Comparison of ENCODE assay signal across 13 cellular contexts in the genomic region with DNA sequence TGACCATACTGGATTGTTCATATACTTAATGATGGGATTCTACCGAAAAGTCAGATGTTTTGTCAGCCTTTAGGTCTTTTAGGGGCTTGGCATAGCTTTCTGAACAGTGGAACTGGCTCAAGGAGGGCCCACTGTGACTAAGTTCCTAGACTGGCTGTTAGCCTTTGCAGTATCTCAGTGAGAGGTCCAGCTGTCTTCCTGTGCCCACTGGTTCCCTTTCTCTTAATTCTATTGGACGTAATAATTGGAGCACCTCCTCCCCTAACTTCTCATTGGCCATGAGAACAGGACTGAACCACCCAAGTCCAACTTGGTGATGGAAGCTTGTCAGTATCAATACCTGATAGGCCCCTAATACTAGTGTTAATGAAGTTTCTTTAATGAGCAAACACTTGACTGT. TPM values are rescaled to one million over a fixed set of nuclear protein-coding genes. Genes with fewer than 3 reads are reported as not detected.
DNase-seq lines count a peak whose midpoint lies in the region; ATAC-seq, FAIRE-seq and TF ChIP-seq lines count a peak whose summit lies in the region.
"Had no signal": no experiment of that assay in that cellular context is flagged by ENCODE, and none has a peak within 500 bp of the region (broad histone marks: within the 10 kb centered on the region; RNA-seq: fewer than 3 reads in every experiment).

No MANE protein-coding gene starts in this region.

- no peaks in the 10 kb centered on the region for H3K9me3 ChIP-seq in Panc1 (ENCODE audit: control insufficient read depth, insufficient read depth, low read depth, low read length)

- FAIRE-seq in G401.6 (lab: Jason Lieb, UNC) (peak; percentile 95), GM12892 (lab: Jason Lieb, UNC) (no peak)

- no peak overlapping the region for H3K27ac ChIP-seq in Panc1 (ENCODE audit: low read length)

- H3K36me3 ChIP-seq in Panc1 (ENCODE audit: control insufficient read depth, insufficient read depth, low read length) = peaks cover 23% of the 10 kb centered on the region

- peak; percentile 13 for DNase-seq in ACHN
- DNase-seq in Panc1 (ENCODE audit: low read depth, low spot score) = no peak
- peak; percentile 25 for DNase-seq in dermis blood vessel endothelial cell
- DNase-seq in NK-92 treated with Interleukin-12 subunit alpha and Interleukin-12 subunit beta, amount 100 ng/mL, for 24 hours (lab: John Stamatoyannopoulos, UW) = no peak
- DNase-seq in stimulated activated CD4-positive, alpha-beta T cell treated with anti-CD3 and anti-CD28 coated beads, Interleukin-2, amount 100 ng/mL, for 24 hours = no peak
- DNase-seq in GM12892 (ENCODE audit: insufficient read length) = no peak
- DNase-seq: cerebellar nuclear complex, GF-D8, NCI-H1436 had no signal

- intact Hi-C loops in Panc1 (cut with micrococcal nuclease; ENCODE audit: unreplicated experiment) = no loop called here

- TF ChIP-seq CTCF in Panc1 (IDR thresholded peaks at IDR 0.05) = no peak

- H3K4me1 ChIP-seq in Panc1 (ENCODE audit: control insufficient read depth, insufficient read depth, low read length) = no peaks in the 10 kb centered on the region

- POLR2A ChIA-PET in Panc1 (lab: Charles Lee) = interaction anchor here (0.5 kb wide), 1 partner anchor 244 kb away, joined by 5 read pairs; no protein-coding TSS in a partner anchor

- no TSS peak for BruUV-seq in Panc1 (replicated peaks; lab: Mats Ljungman, UMichigan)

- in situ Hi-C loops in ACHN (cut with HindIII; ENCODE audit: low pct_ligation_motif_present, low pct_unique_long_range_greater_than_20kb, low sequenced_read_pairs) (no loop called here), Panc1 (cut with HindIII; ENCODE audit: low pct_unique_long_range_greater_than_20kb, low sequenced_read_pairs) (no loop called here)

- CTCF ChIA-PET in Panc1 (lab: Charles Lee) = no interaction called here

- TF ChIP-seq POLR2A in GM12892 (IDR thresholded peaks at IDR 0.05; ENCODE audit: low read depth, low read length) = no peak
- TF ChIP-seq POLR2A in GM18505 (IDR thresholded peaks at IDR 0.05; ENCODE audit: borderline replicate concordance, extremely low read depth, insufficient read depth, insufficient read length) = no peak

- H3K4me3 ChIP-seq in Panc1 (ENCODE audit: low read depth in 2 of 2, low read length in 2 of 2) = no peak overlapping the region

- H3K27me3 ChIP-seq in Panc1 (ENCODE audit: control insufficient read depth, insufficient read depth, low read length) = no peaks in the 10 kb centered on the region

- peak; percentile 80 for ATAC-seq in Panc1
- ATAC-seq in GM18505 (IDR thresholded peaks at IDR 0.05; ENCODE audit: unreplicated experiment) = no peak
- ATAC-seq: esophagus mucosa, sciatic nerve had no signal

RNA-seq across cellular contexts. Expression of a gene that starts 13.5 kb away (rescaled TPM):
- total RNA-seq in Panc1 (2021; ENCODE audit: unreplicated experiment) = 177 TPM
- polyA plus RNA-seq in Panc1 (2012; ENCODE audit: insufficient read length) = 102 TPM
- total RNA-seq in dermis blood vessel endothelial cell = 96.5 and 179 TPM in 2 replicates
- polyA plus RNA-seq in GM12892 (2012; ENCODE audit: missing spikeins) = 88.5 TPM

RNA-seq across cellular contexts. Expression of a gene that starts 52.7 kb away (rescaled TPM):
- total RNA-seq in Panc1 (2021; ENCODE audit: unreplicated experiment) (15.6 TPM), dermis blood vessel endothelial cell (21.3 and 35.6 TPM in 2 replicates)
- polyA plus RNA-seq in Panc1 (2012; ENCODE audit: insufficient read length) = 10.3 TPM
- 9.5 TPM for polyA plus RNA-seq in GM12892 (2012; ENCODE audit: missing spikeins)

Comparison
In these comparisons a context has a peak if more than half of its experiments do, and no peak if none do; other contexts are left out.
1. DNase-seq: peak in ACHN (single experiment) and dermis blood vessel endothelial cell (single experiment); none in Panc1 (single experiment), NK-92 treated with Interleukin-12 subunit alpha and Interleukin-12 subunit beta, amount 100 ng/mL, for 24 hours (single experiment), stimulated activated CD4-positive, alpha-beta T cell treated with anti-CD3 and anti-CD28 coated beads, Interleukin-2, amount 100 ng/mL, for 24 hours (0 of 2) and GM12892 (single experiment).